ENCODE assay signal across 28 cellular contexts in genomic region chr2:121298476-121298875, GRCh38. TPM values are rescaled to one million over a fixed set of nuclear protein-coding genes. Genes with fewer than 3 reads are reported as not detected.
"Had no signal": no experiment of that assay in that cellular context is flagged by ENCODE, and none has a peak within 500 bp of the region (broad histone marks: within the 10 kb centered on the region; RNA-seq: fewer than 3 reads in every experiment).

No MANE protein-coding gene starts in this region.

- H3K4me1 Mint-ChIP-seq: endodermal cell, immature natural killer cell had no signal

- H3K36me3 ChIP-seq: esophagus squamous epithelium, gastrocnemius medialis, left lung, lower lobe of right lung had no signal

- H3K4me3 Mint-ChIP-seq: dendritic cell treated with granulocyte-macrophage colony-stimulating factor and Interleukin-4, amounts not matched to agents 40 ng/mL and 50 ng/mL, for 4 days; effector memory CD8-positive, alpha-beta T cell; endodermal cell; immature natural killer cell had no signal

- H3K4me3 ChIP-seq: esophagus squamous epithelium, gastrocnemius medialis, hepatocyte, left lung, lower lobe of right lung had no signal

- H3K4me1 ChIP-seq: esophagus squamous epithelium, gastrocnemius medialis had no signal

- H3K27ac ChIP-seq: epithelial cell of prostate, esophagus squamous epithelium, gastrocnemius medialis, hepatocyte, left lung, lower lobe of right lung had no signal

- H3K9me3 ChIP-seq: esophagus squamous epithelium, gastrocnemius medialis, left lung, lower lobe of right lung had no signal

- H3K36me3 Mint-ChIP-seq: immature natural killer cell had no signal

- DNase-seq: cortex of kidney; effector CD8-positive, alpha-beta T cell; effector memory CD8-positive, alpha-beta T cell; endodermal cell; erythroblast; esophagus squamous epithelium; foreskin fibroblast; foreskin melanocyte; gastrocnemius medialis; glutamatergic neuron; hypothalamus; immature natural killer cell; islet precursor cell; kidney; kidney glomerular epithelial cell; left cardiac atrium; left lung; left ventricle myocardium superior; lower lobe of right lung; mesenchymal stem cell; midbrain had no signal

- H3K9me3 Mint-ChIP-seq: effector memory CD8-positive, alpha-beta T cell; endodermal cell; immature natural killer cell had no signal

- ATAC-seq: effector memory CD8-positive, alpha-beta T cell; esophagus mucosa; gastrocnemius medialis; left cardiac atrium; left lung; left ventricle myocardium superior; lower lobe of right lung had no signal

- H3K27me3 ChIP-seq: hepatocyte, left lung had no signal

- H3K27ac Mint-ChIP-seq: dendritic cell treated with granulocyte-macrophage colony-stimulating factor and Interleukin-4, amounts not matched to agents 40 ng/mL and 50 ng/mL, for 4 days; effector memory CD8-positive, alpha-beta T cell; endodermal cell; immature natural killer cell had no signal

RNA-seq across cellular contexts. Expression of gene TFCP2L1, which starts 13.5 kb away (rescaled TPM):
- total RNA-seq: dermis microvascular lymphatic vessel endothelial cell, glomerular endothelial cell, lung microvascular endothelial cell had no signal
